ENCODE assay signal across 8 cellular contexts in genomic region chr6:150641398-150642139, GRCh38. TPM values are rescaled to one million over a fixed set of nuclear protein-coding genes. Genes with fewer than 3 reads are reported as not detected.
DNase-seq lines count a peak whose midpoint lies in the region; ATAC-seq, FAIRE-seq and TF ChIP-seq lines count a peak whose summit lies in the region.

No MANE protein-coding gene starts in this region.

- H3K27ac ChIP-seq in dorsolateral prefrontal cortex, result peak overlapping the region in 12 of 59 donors; percentile 4 to 55 (median 22)
- H3K27ac ChIP-seq in rectal smooth muscle tissue (ENCODE audit: low read depth, low read length), result peak overlapping the region; percentile 2

- intact Hi-C loops in dorsolateral prefrontal cortex (cut with DNase I), result no loop called here

- peak overlapping the region in 52 of 59 donors; percentile 0 to 59 (median 39) for H3K4me3 ChIP-seq in dorsolateral prefrontal cortex
- no peak overlapping the region for H3K4me3 ChIP-seq in rectal smooth muscle tissue (ENCODE audit: low read length)

- H3K27me3 ChIP-seq in dorsolateral prefrontal cortex, result no peaks in the 10 kb centered on the region
- no peaks in the 10 kb centered on the region for H3K27me3 ChIP-seq in rectal smooth muscle tissue (ENCODE audit: control insufficient read depth, insufficient read depth, low read length)

- no peak overlapping the region for H3K9ac ChIP-seq in rectal smooth muscle tissue (ENCODE audit: low read length)

- FAIRE-seq in urothelium cell line (lab: Jason Lieb, UNC), result no peak

- H3K4me1 ChIP-seq in rectal smooth muscle tissue (ENCODE audit: control insufficient read depth, insufficient read depth, low read length), result no peaks in the 10 kb centered on the region

- ATAC-seq in GM19395 (IDR thresholded peaks at IDR 0.05; ENCODE audit: unreplicated experiment), result peak; percentile 70
- peak; percentile 63 for ATAC-seq in HG03432 (IDR thresholded peaks at IDR 0.05; ENCODE audit: unreplicated experiment)

- DNase-seq in dorsolateral prefrontal cortex (no peak), urothelium cell line (ENCODE audit: low spot score) (no peak), NCI-H2171 treated with DMSO at 0.1 percent for 48 hours (lab: John Stamatoyannopoulos, UW) (no peak), NCI-H128 (lab: John Stamatoyannopoulos, UW; ENCODE audit: unreplicated experiment) (no peak)
- no peak for DNase-seq in activated CD4-positive, alpha-beta T cell treated with anti-CD3 and anti-CD28 coated beads for 48 hours

- TF ChIP-seq CTCF in dorsolateral prefrontal cortex (IDR thresholded peaks at IDR 0.05 in 54 of 56, conservative IDR thresholded peaks at IDR 0.05 in 2 of 56; ENCODE audit: low read depth in 1 of 56, partially characterized antibody in 56 of 56), result no peak

- no peaks in the 10 kb centered on the region for H3K36me3 ChIP-seq in rectal smooth muscle tissue (ENCODE audit: control insufficient read depth, insufficient read depth, low read length)

RNA-seq across cellular contexts. Expression of gene PLEKHG1, which starts 41.9 kb away (rescaled TPM):
- total RNA-seq in dorsolateral prefrontal cortex, result 10 to 100 TPM; 14.7 to 51.9 (median 26.6) TPM
